Comparison of ENCODE assay signal across 1 cellular context in the genomic region with DNA sequence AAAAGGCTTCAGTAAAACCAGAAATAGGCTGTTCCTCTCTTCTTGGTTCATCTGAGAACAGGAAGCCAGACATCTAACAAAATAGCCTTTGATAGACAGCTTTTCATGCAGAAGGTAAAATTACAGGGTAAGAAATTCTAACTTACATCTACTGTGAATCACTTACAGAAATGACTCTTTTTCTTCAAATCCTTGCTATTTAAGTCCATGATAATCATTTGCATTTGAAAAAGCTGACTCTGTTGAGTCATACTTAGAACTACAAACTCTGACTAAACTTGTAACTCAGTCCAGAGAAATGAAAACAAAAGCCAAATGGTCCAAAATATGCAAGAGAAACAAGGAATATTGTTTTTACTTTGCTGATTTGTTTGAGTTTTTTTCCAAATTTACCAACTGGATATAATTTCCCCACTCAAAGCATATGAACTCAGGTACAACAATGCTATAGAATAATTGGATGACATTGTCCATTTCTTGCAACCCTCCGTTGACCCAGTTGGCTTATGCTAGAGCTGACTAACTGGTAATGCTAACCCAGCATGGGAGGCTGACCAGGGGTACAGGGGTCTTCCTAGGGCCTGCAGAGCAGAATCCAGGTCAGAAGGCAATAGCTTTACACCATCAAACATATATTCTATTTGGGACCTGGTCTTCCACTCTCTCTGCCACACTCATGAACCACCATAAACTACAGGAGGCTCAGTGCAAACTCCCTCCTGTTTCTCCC.
TF ChIP-seq lines count a peak whose summit lies in the region.

No MANE protein-coding gene starts in this region.

TF ChIP-seq in HepG2, 621 proteins besides CTCF, POLR2A, EP300 and RAD21:
- TF ChIP-seq ZNF12 (CRISPR knock-in tag; IDR thresholded peaks at IDR 0.05), result no peak
- TF ChIP-seq, protein P1, sequence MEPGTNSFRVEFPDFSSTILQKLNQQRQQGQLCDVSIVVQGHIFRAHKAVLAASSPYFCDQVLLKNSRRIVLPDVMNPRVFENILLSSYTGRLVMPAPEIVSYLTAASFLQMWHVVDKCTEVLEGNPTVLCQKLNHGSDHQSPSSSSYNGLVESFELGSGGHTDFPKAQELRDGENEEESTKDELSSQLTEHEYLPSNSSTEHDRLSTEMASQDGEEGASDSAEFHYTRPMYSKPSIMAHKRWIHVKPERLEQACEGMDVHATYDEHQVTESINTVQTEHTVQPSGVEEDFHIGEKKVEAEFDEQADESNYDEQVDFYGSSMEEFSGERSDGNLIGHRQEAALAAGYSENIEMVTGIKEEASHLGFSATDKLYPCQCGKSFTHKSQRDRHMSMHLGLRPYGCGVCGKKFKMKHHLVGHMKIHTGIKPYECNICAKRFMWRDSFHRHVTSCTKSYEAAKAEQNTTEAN (CRISPR knock-in tag; conservative IDR thresholded peaks at IDR 0.05), result no peak
- no peak for TF ChIP-seq PHB2 (IDR thresholded peaks at IDR 0.05; ENCODE audit: partially characterized antibody)
- no peak for TF ChIP-seq IRF2 (CRISPR knock-in tag; IDR thresholded peaks at IDR 0.05)
- no peak for TF ChIP-seq EZH2 (conservative IDR thresholded peaks at IDR 0.05; ENCODE audit: low read depth, low read length)
- no peak for TF ChIP-seq ZNF772 (CRISPR knock-in tag; IDR thresholded peaks at IDR 0.05)
- TF ChIP-seq ZNF850 (CRISPR knock-in tag; conservative IDR thresholded peaks at IDR 0.05), result no peak
- no peak for TF ChIP-seq ZNF678 (CRISPR knock-in tag; IDR thresholded peaks at IDR 0.05)
- TF ChIP-seq KDM5B (CRISPR knock-in tag; IDR thresholded peaks at IDR 0.05; ENCODE audit: borderline replicate concordance), result no peak
- TF ChIP-seq, protein P2, sequence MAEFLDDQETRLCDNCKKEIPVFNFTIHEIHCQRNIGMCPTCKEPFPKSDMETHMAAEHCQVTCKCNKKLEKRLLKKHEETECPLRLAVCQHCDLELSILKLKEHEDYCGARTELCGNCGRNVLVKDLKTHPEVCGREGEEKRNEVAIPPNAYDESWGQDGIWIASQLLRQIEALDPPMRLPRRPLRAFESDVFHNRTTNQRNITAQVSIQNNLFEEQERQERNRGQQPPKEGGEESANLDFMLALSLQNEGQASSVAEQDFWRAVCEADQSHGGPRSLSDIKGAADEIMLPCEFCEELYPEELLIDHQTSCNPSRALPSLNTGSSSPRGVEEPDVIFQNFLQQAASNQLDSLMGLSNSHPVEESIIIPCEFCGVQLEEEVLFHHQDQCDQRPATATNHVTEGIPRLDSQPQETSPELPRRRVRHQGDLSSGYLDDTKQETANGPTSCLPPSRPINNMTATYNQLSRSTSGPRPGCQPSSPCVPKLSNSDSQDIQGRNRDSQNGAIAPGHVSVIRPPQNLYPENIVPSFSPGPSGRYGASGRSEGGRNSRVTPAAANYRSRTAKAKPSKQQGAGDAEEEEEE (CRISPR knock-in tag; IDR thresholded peaks at IDR 0.05; ENCODE audit: borderline replicate concordance), result no peak
- TF ChIP-seq HCFC1 (IDR thresholded peaks at IDR 0.05; ENCODE audit: low read depth, low read length), result no peak
- TF ChIP-seq FOXM1 (CRISPR knock-in tag; IDR thresholded peaks at IDR 0.05), result no peak
- no peak for TF ChIP-seq NFYC (CRISPR knock-in tag; IDR thresholded peaks at IDR 0.05)
- no peak for TF ChIP-seq THYN1 (CRISPR knock-in tag; IDR thresholded peaks at IDR 0.05; ENCODE audit: borderline replicate concordance, low read depth)
- TF ChIP-seq MZF1 (CRISPR knock-in tag; IDR thresholded peaks at IDR 0.05; ENCODE audit: borderline replicate concordance), result no peak
- TF ChIP-seq, protein P3, sequence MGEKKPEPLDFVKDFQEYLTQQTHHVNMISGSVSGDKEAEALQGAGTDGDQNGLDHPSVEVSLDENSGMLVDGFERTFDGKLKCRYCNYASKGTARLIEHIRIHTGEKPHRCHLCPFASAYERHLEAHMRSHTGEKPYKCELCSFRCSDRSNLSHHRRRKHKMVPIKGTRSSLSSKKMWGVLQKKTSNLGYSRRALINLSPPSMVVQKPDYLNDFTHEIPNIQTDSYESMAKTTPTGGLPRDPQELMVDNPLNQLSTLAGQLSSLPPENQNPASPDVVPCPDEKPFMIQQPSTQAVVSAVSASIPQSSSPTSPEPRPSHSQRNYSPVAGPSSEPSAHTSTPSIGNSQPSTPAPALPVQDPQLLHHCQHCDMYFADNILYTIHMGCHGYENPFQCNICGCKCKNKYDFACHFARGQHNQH (CRISPR knock-in tag; IDR thresholded peaks at IDR 0.05), result no peak
